In genomic region chr2:112698834-112699515, GRCh38 we compare ENCODE assay signal across 2 cellular contexts.
TF ChIP-seq lines count a peak whose summit lies in the region.

No MANE protein-coding gene starts in this region.

TF ChIP-seq in GM12891, 5 proteins besides CTCF, POLR2A, EP300 and RAD21:
- TF ChIP-seq PAX5 (IDR thresholded peaks at IDR 0.05; ENCODE audit: insufficient read depth, low read length, severe bottlenecking): no peak
- no peak for TF ChIP-seq POLR2AphosphoS5 (IDR thresholded peaks at IDR 0.05; ENCODE audit: low read depth, low read length)
- peak; percentile 68 for TF ChIP-seq SPI1 (IDR thresholded peaks at IDR 0.05; ENCODE audit: low read depth, low read length)
- no peak for TF ChIP-seq TAF1 (IDR thresholded peaks at IDR 0.05; ENCODE audit: low read depth, low read length)
- no peak for TF ChIP-seq POU2F2 (IDR thresholded peaks at IDR 0.05; ENCODE audit: low read depth, low read length)

TF ChIP-seq in GM12878, 131 proteins besides CTCF, POLR2A, EP300 and RAD21:
- no peak for TF ChIP-seq NFXL1 (IDR thresholded peaks at IDR 0.05; ENCODE audit: borderline replicate concordance)
- no peak for TF ChIP-seq CBFB (IDR thresholded peaks at IDR 0.05; ENCODE audit: low read depth)
- TF ChIP-seq RELB (IDR thresholded peaks at IDR 0.05; ENCODE audit: low read depth): peak; percentile 40; the same call in 1 of the 2 replicates
- TF ChIP-seq ATF7 (IDR thresholded peaks at IDR 0.05; ENCODE audit: low read depth): peak; percentile 43; the same call in 1 of the 2 replicates
- no peak for TF ChIP-seq PML (IDR thresholded peaks at IDR 0.05; ENCODE audit: low read length)
- no peak for TF ChIP-seq TARDBP (IDR thresholded peaks at IDR 0.05; ENCODE audit: borderline replicate concordance)
- TF ChIP-seq MTA2 (IDR thresholded peaks at IDR 0.05; ENCODE audit: low read depth): peak; percentile 86
- TF ChIP-seq IKZF1 (conservative IDR thresholded peaks at IDR 0.05): no peak
- TF ChIP-seq MEF2B (IDR thresholded peaks at IDR 0.05; ENCODE audit: partially characterized antibody, poor library complexity, severe bottlenecking): no peak
- TF ChIP-seq POLR2AphosphoS2 (IDR thresholded peaks at IDR 0.05; ENCODE audit: low read depth, low read length): no peak
- TF ChIP-seq ZNF384 (IDR thresholded peaks at IDR 0.05; ENCODE audit: borderline replicate concordance, low read depth, low read length): peak; percentile 62
- TF ChIP-seq DPF2 (IDR thresholded peaks at IDR 0.05): peak; percentile 46; the same call in 1 of the 2 replicates
- TF ChIP-seq ZBTB11 (CRISPR knock-in tag; IDR thresholded peaks at IDR 0.05): no peak
- TF ChIP-seq HDGF (IDR thresholded peaks at IDR 0.05): peak; percentile 52; the same call in 1 of the 2 replicates
- peak; percentile 90 for TF ChIP-seq SPI1 (IDR thresholded peaks at IDR 0.05; ENCODE audit: borderline replicate concordance, insufficient read depth, low read depth, low read length)
- no peak for TF ChIP-seq RUNX3 (IDR thresholded peaks at IDR 0.05; ENCODE audit: low read length)
- no peak for TF ChIP-seq PAX8 (IDR thresholded peaks at IDR 0.05)
- peak; percentile 96 for TF ChIP-seq PKNOX1 (IDR thresholded peaks at IDR 0.05)
- TF ChIP-seq NBN (IDR thresholded peaks at IDR 0.05): peak; percentile 58; the same call in 1 of the 2 replicates
- TF ChIP-seq SMAD5 (IDR thresholded peaks at IDR 0.05; ENCODE audit: low read depth): no peak
